ENCODE assay signal across 23 cellular contexts in the genomic region with DNA sequence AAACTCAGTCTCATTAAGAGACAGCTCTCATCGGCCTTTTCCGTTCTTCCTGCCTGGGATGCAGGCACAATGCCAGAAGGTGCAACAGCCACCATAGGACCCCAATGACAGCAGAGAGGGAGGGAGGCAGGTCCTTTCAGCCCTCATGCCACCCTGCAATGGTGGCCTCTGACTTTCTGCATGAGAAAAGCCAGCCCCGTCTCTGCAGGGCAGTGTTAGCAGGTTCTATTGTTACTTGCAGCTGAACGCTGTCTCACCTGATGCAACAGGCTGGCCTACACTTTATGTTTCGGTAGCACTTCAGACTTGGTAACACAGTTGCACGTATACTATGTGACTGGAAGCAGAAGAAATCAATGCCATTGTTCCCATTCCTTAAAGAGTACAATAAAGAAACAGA.
DNase-seq lines count a peak whose midpoint lies in the region; TF ChIP-seq lines count a peak whose summit lies in the region.
"Had no signal": no experiment of that assay in that cellular context is flagged by ENCODE, and none has a peak within 500 bp of the region (broad histone marks: within the 10 kb centered on the region; RNA-seq: fewer than 3 reads in every experiment).

No MANE protein-coding gene starts in this region.

- no peaks in the 10 kb centered on the region for H3K27me3 Mint-ChIP-seq in progenitor cell of endocrine pancreas
- H3K27me3 Mint-ChIP-seq: CD4-positive, alpha-beta memory T cell; CD4-positive, CD25-positive, alpha-beta regulatory T cell had no signal

- peaks cover 2% of the 10 kb centered on the region for H3K36me3 Mint-ChIP-seq in progenitor cell of endocrine pancreas (ENCODE audit: insufficient read depth)
- H3K36me3 Mint-ChIP-seq: CD14-positive monocyte; CD4-positive, alpha-beta memory T cell; CD4-positive, CD25-positive, alpha-beta regulatory T cell; CD8-positive, alpha-beta memory T cell had no signal

- H3K9me3 Mint-ChIP-seq in progenitor cell of endocrine pancreas (ENCODE audit: low read depth), result no peaks in the 10 kb centered on the region
- H3K9me3 Mint-ChIP-seq: CD4-positive, alpha-beta memory T cell; CD8-positive, alpha-beta memory T cell had no signal

- DNase-seq in activated CD8-positive, alpha-beta memory T cell treated with anti-CD3 and anti-CD28 coated beads for 24 hours, result peak; percentile 21
- no peak for DNase-seq in activated CD8-positive, alpha-beta memory T cell treated with anti-CD3 and anti-CD28 coated beads, Interleukin-2, amount 50 U/mL, for 48 hours
- DNase-seq in islet precursor cell (peak; percentile 53), progenitor cell of endocrine pancreas (ENCODE audit: low spot score, unreplicated experiment) (no peak), glomerular visceral epithelial cell (ENCODE audit: extremely low spot score) (no peak), NCI-H345 treated with DMSO at 0.1 percent for 48 hours (lab: John Stamatoyannopoulos, UW; ENCODE audit: unreplicated experiment) (no peak), RPMI8226 (no peak)
- DNase-seq: 8988T; ACHN; BE2C; C1 segment of cervical spinal cord; CD4-positive, alpha-beta memory T cell; CD4-positive, CD25-positive, alpha-beta regulatory T cell; CD8-positive, alpha-beta memory T cell; COR-L47; DMS 273 treated with DMSO at 0.1 percent for 48 hours; DMS153; DMS53; DMS79; DND-41; EL; GDM1 had no signal

- no peak for TF ChIP-seq CTCF in progenitor cell of endocrine pancreas (IDR thresholded peaks at IDR 0.05; ENCODE audit: unreplicated experiment)

- peak overlapping the region; percentile 37 for H3K27ac Mint-ChIP-seq in progenitor cell of endocrine pancreas
- H3K27ac Mint-ChIP-seq: CD14-positive monocyte; CD4-positive, alpha-beta memory T cell had no signal

- no peak overlapping the region for H3K4me3 Mint-ChIP-seq in progenitor cell of endocrine pancreas (ENCODE audit: low read depth)
- H3K4me3 Mint-ChIP-seq: CD14-positive monocyte; CD4-positive, alpha-beta memory T cell; CD4-positive, CD25-positive, alpha-beta regulatory T cell; CD8-positive, alpha-beta memory T cell had no signal

- H3K4me1 Mint-ChIP-seq in progenitor cell of endocrine pancreas (ENCODE audit: low read depth), result peaks cover 14% of the 10 kb centered on the region
- H3K4me1 Mint-ChIP-seq: CD14-positive monocyte; CD4-positive, alpha-beta memory T cell; CD4-positive, CD25-positive, alpha-beta regulatory T cell; CD8-positive, alpha-beta memory T cell had no signal

Comparison
In these comparisons a context has a peak if more than half of its experiments do, and no peak if none do; other contexts are left out.
1. DNase-seq: peak in activated CD8-positive, alpha-beta memory T cell treated with anti-CD3 and anti-CD28 coated beads for 24 hours (single experiment) and islet precursor cell (single experiment); none in activated CD8-positive, alpha-beta memory T cell treated with anti-CD3 and anti-CD28 coated beads, Interleukin-2, amount 50 U/mL, for 48 hours (single experiment), progenitor cell of endocrine pancreas (single experiment), glomerular visceral epithelial cell (single experiment), NCI-H345 treated with DMSO at 0.1 percent for 48 hours (single experiment) and RPMI8226 (single experiment).